ENCODE assay signal across 1 cellular context in the genomic region with DNA sequence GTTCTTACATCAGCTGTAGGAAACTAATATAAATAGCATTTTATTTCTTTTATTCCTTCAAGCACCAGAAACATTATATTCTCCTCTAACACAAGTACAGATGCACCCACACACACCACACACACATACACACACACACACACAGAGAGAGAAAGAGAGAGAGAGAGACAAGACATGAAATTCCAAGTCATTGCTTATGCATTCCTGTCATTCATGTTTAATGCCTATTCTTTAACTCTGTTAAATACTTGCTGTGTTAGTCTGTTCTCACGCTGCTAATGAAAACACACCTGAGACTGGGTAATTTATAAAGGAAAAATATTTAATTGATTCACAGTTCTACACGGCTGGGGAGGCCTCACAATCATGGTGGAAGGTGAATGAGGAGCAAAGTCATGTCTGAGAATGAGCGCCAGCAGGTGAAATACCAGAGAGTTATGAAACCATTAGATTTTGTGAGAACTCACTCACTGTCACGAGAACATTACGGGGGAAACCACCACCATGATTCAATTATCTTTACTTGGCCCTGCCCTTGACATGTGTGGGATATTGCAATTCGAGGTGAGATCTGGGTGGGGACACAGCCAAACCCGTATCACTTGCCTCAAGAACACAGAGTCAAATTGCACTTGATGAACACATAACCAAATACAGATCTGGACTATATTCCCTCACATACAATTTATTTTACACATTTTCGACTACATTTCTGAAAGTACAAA.
TF ChIP-seq lines count a peak whose summit lies in the region.

No MANE protein-coding gene starts in this region.

TF ChIP-seq in K562, 482 proteins besides CTCF, POLR2A, EP300 and RAD21 (continued from another document):
- TF ChIP-seq NONO (IDR thresholded peaks at IDR 0.05; ENCODE audit: low read depth in 2 of 2, low read length in 1 of 2), result no peak
